ENCODE assay signal across 8 cellular contexts in the genomic region with DNA sequence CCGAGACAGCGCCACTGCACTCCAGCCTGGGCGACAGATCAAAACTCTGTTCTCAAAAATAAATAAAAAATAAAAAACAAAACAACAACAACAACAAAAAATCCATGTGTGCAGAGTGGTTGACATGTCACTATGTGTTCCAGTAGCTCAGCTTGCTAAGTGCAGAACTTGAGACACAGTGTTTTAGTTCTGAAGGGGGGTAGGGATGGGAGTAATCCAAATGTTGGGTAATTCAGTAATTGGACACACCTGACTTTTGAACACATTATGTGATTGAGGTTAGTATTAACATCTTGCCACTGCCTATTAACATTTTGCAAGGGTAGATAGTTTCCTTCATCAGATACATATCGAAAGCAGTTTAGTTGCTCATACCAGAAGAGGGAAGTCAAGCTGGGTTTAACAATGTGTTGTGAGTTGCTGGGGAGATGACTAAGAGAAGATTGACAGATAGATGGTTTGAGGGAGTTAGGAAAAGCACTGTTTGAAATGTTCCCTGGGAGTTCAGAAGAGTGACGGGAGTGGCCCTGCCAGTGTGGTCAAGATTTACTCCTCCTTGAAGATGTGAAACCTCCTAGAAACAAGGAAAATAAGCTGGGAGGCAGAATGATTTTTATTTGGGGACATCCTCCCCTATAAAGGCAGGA. TPM values are rescaled to one million over a fixed set of nuclear protein-coding genes. Genes with fewer than 3 reads are reported as not detected.
DNase-seq lines count a peak whose midpoint lies in the region; ATAC-seq and TF ChIP-seq lines count a peak whose summit lies in the region.

No MANE protein-coding gene starts in this region.

- peaks cover 4% of the 10 kb centered on the region for H3K4me1 ChIP-seq in hepatocyte (ENCODE audit: insufficient read depth)

- no peaks in the 10 kb centered on the region for H3K9me3 Mint-ChIP-seq in activated T-helper 17 cell treated with anti-CD3 and anti-CD28 coated beads, Interleukin-2, amount 50 U/mL, for 72 hours

- peak; percentile 53 for DNase-seq in GM04504 (ENCODE audit: low read depth)
- peak; percentile 10 for DNase-seq in hepatocyte (ENCODE audit: low spot score)
- DNase-seq in stimulated activated naive CD8-positive, alpha-beta T cell treated with anti-CD3 and anti-CD28 coated beads, Interleukin-15, Interleukin-2, amounts not matched to agents 100 U/mL and 50 U/mL, for 24 hours = peak; percentile 22
- no peak for DNase-seq in NCI-H2081 (lab: John Stamatoyannopoulos, UW)
- DNase-seq in effector CD8-positive, alpha-beta T cell (lab: John Stamatoyannopoulos, UW) = no peak

- H3K36me3 ChIP-seq in hepatocyte (replicated peaks; ENCODE audit: insufficient read depth, low read depth) = no peaks in the 10 kb centered on the region

- no peaks in the 10 kb centered on the region for H3K9me2 ChIP-seq in hepatocyte (replicated peaks; ENCODE audit: insufficient read depth)

- H3K4me2 ChIP-seq in hepatocyte = peak overlapping the region; percentile 86

- ATAC-seq in GM21360 (IDR thresholded peaks at IDR 0.05; ENCODE audit: unreplicated experiment) = peak; percentile 76
- peak; percentile 79 for ATAC-seq in HG03558 (IDR thresholded peaks at IDR 0.05; ENCODE audit: extremely low read depth, unreplicated experiment)
- ATAC-seq in activated T-helper 17 cell treated with anti-CD3 and anti-CD28 coated beads, Interleukin-2, amount 50 U/mL, for 72 hours (replicated peaks) = peak; percentile 83
- peak; percentile 87 for ATAC-seq in stimulated activated naive CD8-positive, alpha-beta T cell treated with anti-CD3 and anti-CD28 coated beads, Interleukin-15, Interleukin-2, amounts not matched to agents 100 U/mL and 50 U/mL, for 24 hours

- no peaks in the 10 kb centered on the region for H3K79me2 ChIP-seq in hepatocyte

- peaks cover 17% of the 10 kb centered on the region for H3K4me1 Mint-ChIP-seq in activated T-helper 17 cell treated with anti-CD3 and anti-CD28 coated beads, Interleukin-2, amount 50 U/mL, for 72 hours

- H3K27ac Mint-ChIP-seq in activated T-helper 17 cell treated with anti-CD3 and anti-CD28 coated beads, Interleukin-2, amount 50 U/mL, for 72 hours = no peak overlapping the region

- H3K27ac ChIP-seq in hepatocyte = peak overlapping the region; percentile 18

- H3K27me3 ChIP-seq in hepatocyte = no peaks in the 10 kb centered on the region

- H2AFZ ChIP-seq in hepatocyte = peak overlapping the region; percentile 80

- TF ChIP-seq CTCF in hepatocyte (IDR thresholded peaks at IDR 0.05; ENCODE audit: poor library complexity) = no peak

- no peaks in the 10 kb centered on the region for H3K27me3 Mint-ChIP-seq in activated T-helper 17 cell treated with anti-CD3 and anti-CD28 coated beads, Interleukin-2, amount 50 U/mL, for 72 hours

- H3K4me3 Mint-ChIP-seq in activated T-helper 17 cell treated with anti-CD3 and anti-CD28 coated beads, Interleukin-2, amount 50 U/mL, for 72 hours = no peak overlapping the region

- 84% methylated on average over 5 of the region's 5 CpGs for WGBS in hepatocyte (ENCODE audit: low lambda C conversion rate, missing lambda C conversion rate)

- no peak overlapping the region for H3K4me3 ChIP-seq in hepatocyte

- no peaks in the 10 kb centered on the region for H4K20me1 ChIP-seq in hepatocyte (ENCODE audit: insufficient read depth, poor library complexity, severe bottlenecking)

- no peaks in the 10 kb centered on the region for H3K9me3 ChIP-seq in hepatocyte (ENCODE audit: low read depth)

- peaks cover 18% of the 10 kb centered on the region for H3K36me3 Mint-ChIP-seq in activated T-helper 17 cell treated with anti-CD3 and anti-CD28 coated beads, Interleukin-2, amount 50 U/mL, for 72 hours (ENCODE audit: low read depth)

RNA-seq across cellular contexts. Expression of a gene that starts 0.9 kb away (rescaled TPM):
- total RNA-seq in activated T-helper 17 cell treated with anti-CD3 and anti-CD28 coated beads, Interleukin-2, amount 50 U/mL, for 72 hours = 1 to 10 TPM; 2.9 to 4.1 TPM
- total RNA-seq in hepatocyte = 1.2 and 1.3 TPM in 2 replicates
- 1.3 TPM in 2 replicates for polyA plus RNA-seq in hepatocyte

RNA-seq across cellular contexts. Expression of a gene that starts 47.2 kb away (rescaled TPM):
- not detected for total RNA-seq in activated T-helper 17 cell treated with anti-CD3 and anti-CD28 coated beads, Interleukin-2, amount 50 U/mL, for 72 hours
- not detected in 2 replicates for total RNA-seq in hepatocyte
- polyA plus RNA-seq in hepatocyte = not detected in 2 replicates

Comparison
In these comparisons a context has a peak if more than half of its experiments do, and no peak if none do; other contexts are left out.
1. DNase-seq: peak in GM04504 (single experiment), hepatocyte (single experiment) and stimulated activated naive CD8-positive, alpha-beta T cell treated with anti-CD3 and anti-CD28 coated beads, Interleukin-15, Interleukin-2, amounts not matched to agents 100 U/mL and 50 U/mL, for 24 hours (single experiment); none in NCI-H2081 (0 of 2) and effector CD8-positive, alpha-beta T cell (single experiment).
2. Peak in every context shown above with its lines, with median percentiles within 50 percentile points of each other: ATAC-seq.